8 cellular contexts compared by ENCODE assay signal in genomic region chr5:180071418-180072255, GRCh38. TPM values are rescaled to one million over a fixed set of nuclear protein-coding genes. Genes with fewer than 3 reads are reported as not detected.
DNase-seq lines count a peak whose midpoint lies in the region; ATAC-seq and TF ChIP-seq lines count a peak whose summit lies in the region.

TSS of gene RNF130 (minus strand) at chr5:180071759. CDS start at chr5:180071702, 57 bp downstream.

- H3K4me1 ChIP-seq in iPS-15b (ENCODE audit: control insufficient read depth, insufficient read depth, low read length) (peaks cover 23% of the 10 kb centered on the region), gastrocnemius medialis (peaks cover 9 to 32% of the 10 kb centered on the region in 2 donors)

- no peak for TF ChIP-seq CTCF in CD4-positive, alpha-beta T cell (IDR thresholded peaks at IDR 0.05)
- TF ChIP-seq CTCF in WI38 (IDR thresholded peaks at IDR 0.05; ENCODE audit: low read depth, low read length) = no peak
- TF ChIP-seq CTCF in MCF 10A (IDR thresholded peaks at IDR 0.05; ENCODE audit: unreplicated experiment) = no peak
- TF ChIP-seq CTCF in gastrocnemius medialis (IDR thresholded peaks at IDR 0.05 in 4 of 5, conservative IDR thresholded peaks at IDR 0.05 in 1 of 5) = no peak

- CTCF ChIA-PET in CD4-positive, alpha-beta T cell (lab: Charles Lee) = no interaction called here
- CTCF ChIA-PET in MCF 10A (lab: Yijun Ruan, JAX) = no interaction called here

- H3K27me3 Mint-ChIP-seq in CD4-positive, alpha-beta T cell = no peaks in the 10 kb centered on the region
- no peaks in the 10 kb centered on the region for H3K27me3 Mint-ChIP-seq in MCF 10A (ENCODE audit: insufficient read depth, unreplicated experiment)

- H3K9me3 ChIP-seq in CD4-positive, alpha-beta T cell (ENCODE audit: control insufficient read depth, low read length) = no peaks in the 10 kb centered on the region
- H3K9me3 ChIP-seq in iPS-15b (ENCODE audit: control insufficient read depth, insufficient read depth, low read length) (peaks cover 8% of the 10 kb centered on the region), gastrocnemius medialis (no peaks in the 10 kb centered on the region)

- peak within 1 kb of the TSS; percentile 89 for H3K4me3 Mint-ChIP-seq in CD4-positive, alpha-beta T cell
- peak within 1 kb of the TSS; percentile 95 for H3K4me3 Mint-ChIP-seq in MCF 10A (ENCODE audit: unreplicated experiment)

- BruUV-seq in MCF 10A (replicated peaks; lab: Mats Ljungman, UMichigan) = no TSS peak

- H3K9me3 Mint-ChIP-seq in CD4-positive, alpha-beta T cell = no peaks in the 10 kb centered on the region
- H3K9me3 Mint-ChIP-seq in MCF 10A (ENCODE audit: unreplicated experiment) = peaks cover 8% of the 10 kb centered on the region

- H3K4me1 Mint-ChIP-seq in CD4-positive, alpha-beta T cell (ENCODE audit: low read depth) = peaks cover 38% of the 10 kb centered on the region
- peaks cover 23% of the 10 kb centered on the region for H3K4me1 Mint-ChIP-seq in MCF 10A (ENCODE audit: insufficient read depth, unreplicated experiment)

- POLR2A ChIA-PET in CD4-positive, alpha-beta T cell (lab: Charles Lee) = interaction anchor here (1.0 kb wide), 1 partner anchor 14 kb away, joined by 3 read pairs; no protein-coding TSS in a partner anchor
- POLR2A ChIA-PET in MCF 10A (lab: Yijun Ruan, JAX) = interaction anchor here (0.5 to 2.4 kb wide), 12 partner anchors 16 to 334 kb away, joined by 3 to 15 read pairs (median 3); no protein-coding TSS in a partner anchor

- peak; percentile 58 to 67 for TF ChIP-seq POLR2A in gastrocnemius medialis (IDR thresholded peaks at IDR 0.05)

- H3K27ac Mint-ChIP-seq in CD4-positive, alpha-beta T cell = peak within 1 kb of the TSS; percentile 80
- H3K27ac Mint-ChIP-seq in MCF 10A (ENCODE audit: low read depth, unreplicated experiment) = peak within 1 kb of the TSS; percentile 87

- intact Hi-C loops in CD4-positive, alpha-beta T cell (cut with DNase I, micrococcal nuclease) = loop anchor here (1.0 to 10.0 kb wide), 7 partner anchors 13 to 1837 kb away; partner anchors contain the start of genes MAPK9 (in 1 of the 2), PHYKPL (in 1 of the 2), TBC1D9B (in 1 of the 2) and ZNF879 (in 1 of the 2)
- intact Hi-C loops in MCF 10A (cut with micrococcal nuclease) = loop anchor here (5.0 to 10.0 kb wide), 2 partner anchors 164 to 447 kb away; partner anchors contain the start of genes HNRNPH1 and TBC1D9B
- intact Hi-C loops in gastrocnemius medialis (cut with DNase I; ENCODE audit: low total_unique reads) = loop anchor here (2.0 to 10.0 kb wide), 5 partner anchors 163 to 1447 kb away; partner anchors contain the start of genes CLK4, HNRNPH1 and RUFY1

- H3K4me3 ChIP-seq in WI38 (ENCODE audit: low read depth, low read length) (peak within 1 kb of the TSS; percentile 69), iPS-15b (ENCODE audit: low read depth, low read length) (peak within 1 kb of the TSS; percentile 85), gastrocnemius medialis (peak within 1 kb of the TSS; percentile 75 to 98 (median 84))

- H3K9ac ChIP-seq in iPS-15b (ENCODE audit: low read depth, low read length) = peak within 1 kb of the TSS; percentile 66

- H3K27ac ChIP-seq in CD4-positive, alpha-beta T cell (ENCODE audit: low read depth, low read length) = no peak within 1 kb of the TSS
- peak within 1 kb of the TSS; percentile 91 to 98 (median 98) for H3K27ac ChIP-seq in gastrocnemius medialis

- DNase-seq in CD4-positive, alpha-beta T cell = peak; percentile 61 to 85 (median 78)
- DNase-seq in GOT3 (lab: John Stamatoyannopoulos, UW) = peak; percentile 87
- peak; percentile 62 for DNase-seq in NCI-H2107 (lab: John Stamatoyannopoulos, UW)
- DNase-seq in MCF 10A (ENCODE audit: unreplicated experiment) = peak; percentile 94
- peak; percentile 89 to 92 for DNase-seq in gastrocnemius medialis

- peaks cover 5% of the 10 kb centered on the region for H3K36me3 Mint-ChIP-seq in CD4-positive, alpha-beta T cell (ENCODE audit: low read depth)
- H3K36me3 Mint-ChIP-seq in MCF 10A (ENCODE audit: insufficient read depth, unreplicated experiment) = no peaks in the 10 kb centered on the region

- in situ Hi-C loops in gastrocnemius medialis (cut with MboI; ENCODE audit: low sequenced_read_pairs in 4 of 4) = no loop called here

- peak; percentile 66 for ATAC-seq in CD4-positive, alpha-beta T cell (ENCODE audit: poor library complexity)
- ATAC-seq in gastrocnemius medialis = peak; percentile 85 to 87
- no peak for ATAC-seq in HG03039 (IDR thresholded peaks at IDR 0.05; ENCODE audit: unreplicated experiment)

- H3K36me3 ChIP-seq in iPS-15b (ENCODE audit: control insufficient read depth, insufficient read depth, low read length) (no peaks in the 10 kb centered on the region), gastrocnemius medialis (no peaks in the 10 kb centered on the region)

- no peaks in the 10 kb centered on the region for H3K27me3 ChIP-seq in CD4-positive, alpha-beta T cell (ENCODE audit: control insufficient read depth, insufficient read depth, low read length)
- H3K27me3 ChIP-seq in iPS-15b (ENCODE audit: control insufficient read depth, insufficient read depth, low read length) (peaks cover 24% of the 10 kb centered on the region), gastrocnemius medialis (no peaks in the 10 kb centered on the region)

RNA-seq across cellular contexts. Expression of gene RNF130, which starts in this region (rescaled TPM):
- total RNA-seq in CD4-positive, alpha-beta T cell = 10 to 100 TPM; 18.2 to 19.1 TPM
- total RNA-seq in MCF 10A (2022) (31.8 and 34.0 TPM in 2 replicates), gastrocnemius medialis (10 to 100 TPM; 34.5 to 79.5 (median 55.6) TPM)
